19 cellular contexts compared by ENCODE assay signal in genomic region chr5:5882706-5883105, GRCh38.
DNase-seq lines count a peak whose midpoint lies in the region; ATAC-seq, FAIRE-seq and TF ChIP-seq lines count a peak whose summit lies in the region.
"Had no signal": no experiment of that assay in that cellular context is flagged by ENCODE, and none has a peak within 500 bp of the region (broad histone marks: within the 10 kb centered on the region; RNA-seq: fewer than 3 reads in every experiment).

No MANE protein-coding gene starts in this region.

- peaks cover 51% of the 10 kb centered on the region for H3K27me3 ChIP-seq in left ventricle myocardium inferior (ENCODE audit: low read depth)
- H3K27me3 ChIP-seq: BE2C had no signal

- no peak for DNase-seq in left ventricle myocardium superior
- no peak for DNase-seq in left ventricle myocardium inferior
- peak; percentile 93 for DNase-seq in cerebellar cortex (ENCODE audit: low spot score)
- peak; percentile 38 for DNase-seq in inferior parietal cortex (ENCODE audit: extremely low spot score)
- DNase-seq in GM12891 (ENCODE audit: insufficient read length, low spot score), result no peak
- no peak for DNase-seq in NCI-H2196 treated with DMSO at 0.1 percent for 48 hours (lab: John Stamatoyannopoulos, UW; ENCODE audit: unreplicated experiment)
- DNase-seq: BE2C; CD4-positive, CD25-positive, alpha-beta regulatory T cell; CD8-positive, alpha-beta memory T cell; COR-L47; GDM1; HCEC 1CT; HFFc6 had no signal

- FAIRE-seq in GM12891 (lab: Jason Lieb, UNC), result no peak
- FAIRE-seq: D721Med, H54, HepG2, HTR-8/SVneo had no signal

- no peak for TF ChIP-seq CTCF in left ventricle myocardium inferior (IDR thresholded peaks at IDR 0.05; ENCODE audit: borderline replicate concordance)

- no peaks in the 10 kb centered on the region for H3K36me3 ChIP-seq in left ventricle myocardium inferior
- H3K36me3 ChIP-seq: BE2C had no signal

- no peak for TF ChIP-seq POLR2A in GM12891 (IDR thresholded peaks at IDR 0.05; ENCODE audit: low read depth, low read length)

- ATAC-seq in left ventricle myocardium superior (peak; percentile 67), HG03571 (IDR thresholded peaks at IDR 0.05; ENCODE audit: unreplicated experiment) (no peak)
- ATAC-seq: GM23338, HepG2 had no signal

- no peak overlapping the region for H3K4me3 ChIP-seq in left ventricle myocardium inferior
- H3K4me3 ChIP-seq: GM23338 had no signal

- intact Hi-C loops in left ventricle myocardium superior (cut with micrococcal nuclease), result loop anchor here (10.0 kb wide), 1 partner anchor 388 kb away; no protein-coding TSS in a partner anchor
- intact Hi-C loops in left ventricle myocardium inferior (cut with micrococcal nuclease), result no loop called here

- no peak overlapping the region for H3K27ac ChIP-seq in left ventricle myocardium inferior (replicated peaks)

- no peaks in the 10 kb centered on the region for H3K4me1 ChIP-seq in left ventricle myocardium inferior
- H3K4me1 ChIP-seq: BE2C had no signal

- H3K9me3 ChIP-seq in left ventricle myocardium inferior (replicated peaks), result no peaks in the 10 kb centered on the region
- H3K9me3 ChIP-seq: BE2C had no signal

TF ChIP-seq in GM12891, 5 proteins besides CTCF, POLR2A, EP300 and RAD21:
- TF ChIP-seq POU2F2 (IDR thresholded peaks at IDR 0.05; ENCODE audit: low read depth, low read length) (no peak), TAF1 (IDR thresholded peaks at IDR 0.05; ENCODE audit: low read depth, low read length) (no peak), SPI1 (IDR thresholded peaks at IDR 0.05; ENCODE audit: low read depth, low read length) (no peak), PAX5 (IDR thresholded peaks at IDR 0.05; ENCODE audit: insufficient read depth, low read length, severe bottlenecking) (no peak)

Comparison
In these comparisons a context has a peak if more than half of its experiments do, and no peak if none do; other contexts are left out.
1. DNase-seq: peak in cerebellar cortex (single experiment) and inferior parietal cortex (single experiment); none in left ventricle myocardium superior (single experiment), left ventricle myocardium inferior (single experiment), GM12891 (single experiment) and NCI-H2196 treated with DMSO at 0.1 percent for 48 hours (single experiment).